ENCODE assay signal across 16 cellular contexts in the genomic region with DNA sequence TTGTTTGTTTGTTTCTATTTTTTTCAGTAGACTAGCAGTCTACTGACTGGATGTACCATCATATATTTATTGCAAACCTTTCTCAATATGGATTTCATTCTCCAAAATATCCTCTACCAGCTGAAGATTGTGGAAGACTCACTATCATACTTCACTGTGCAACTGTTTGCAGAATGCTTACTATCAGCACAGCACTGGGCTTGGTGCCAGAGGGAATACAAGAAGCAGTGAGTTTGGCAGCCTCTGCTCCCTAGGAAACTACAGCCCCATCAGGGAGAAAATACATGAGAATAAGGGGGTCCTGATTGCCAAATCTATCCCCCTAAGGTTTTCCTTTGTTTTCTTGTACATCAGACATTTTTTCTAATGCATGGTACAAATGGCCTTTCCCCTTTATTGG. TPM values are rescaled to one million over a fixed set of nuclear protein-coding genes. Genes with fewer than 3 reads are reported as not detected.
DNase-seq lines count a peak whose midpoint lies in the region; ATAC-seq, FAIRE-seq and TF ChIP-seq lines count a peak whose summit lies in the region.
"Had no signal": no experiment of that assay in that cellular context is flagged by ENCODE, and none has a peak within 500 bp of the region (broad histone marks: within the 10 kb centered on the region; RNA-seq: fewer than 3 reads in every experiment).

No MANE protein-coding gene starts in this region.

- intact Hi-C loops in kidney (cut with DNase I) (no loop called here), PC-9 (cut with micrococcal nuclease; ENCODE audit: unreplicated experiment) (no loop called here)

- peaks cover 78% of the 10 kb centered on the region for H3K27me3 Mint-ChIP-seq in T-helper 17 cell

- no peak overlapping the region for H3K4me2 ChIP-seq in PC-9

- POLR2A ChIA-PET in PC-9 (lab: Charles Lee; ENCODE audit: unreplicated experiment), result no interaction called here

- peaks cover 20% of the 10 kb centered on the region for H3K27me3 ChIP-seq in MG63
- peaks cover 3% of the 10 kb centered on the region for H3K27me3 ChIP-seq in bronchial epithelial cell (ENCODE audit: control insufficient read depth, insufficient read depth, low read length)
- no peaks in the 10 kb centered on the region for H3K27me3 ChIP-seq in PC-9 (ENCODE audit: insufficient read depth, low read depth)

- BruUV-seq in PC-9 (replicated peaks; lab: Mats Ljungman, UMichigan), result no TSS peak

- H3K4me3 Mint-ChIP-seq in T-helper 17 cell, result no peak overlapping the region
- H3K4me3 Mint-ChIP-seq: activated naive CD4-positive, alpha-beta T cell treated with anti-CD3 and anti-CD28 coated beads, Interleukin-2, amount 10 ng/mL, durations not matched to agents 7 days and 5 days; B cell; stimulated activated naive CD8-positive, alpha-beta T cell treated with anti-CD3 and anti-CD28 coated beads, Interleukin-15, Interleukin-2, amounts not matched to agents 100 ng/mL and 50 ng/mL, for 24 hours had no signal

- H4K20me1 ChIP-seq in PC-9 (ENCODE audit: insufficient read depth), result no peaks in the 10 kb centered on the region

- FAIRE-seq in bronchial epithelial cell (lab: Jason Lieb, UNC) (no peak), kidney (lab: Jason Lieb, UNC) (no peak)
- FAIRE-seq: TTC549 had no signal

- ATAC-seq in HG03175 (IDR thresholded peaks at IDR 0.05; ENCODE audit: unreplicated experiment) (no peak), T-helper 17 cell (no peak)

- no peak for TF ChIP-seq CTCF in AG09309 (IDR thresholded peaks at IDR 0.05; ENCODE audit: control insufficient read depth, insufficient read depth, low read depth, low read length, missing control alignments)
- no peak for TF ChIP-seq CTCF in bronchial epithelial cell (IDR thresholded peaks at IDR 0.05; ENCODE audit: insufficient read depth, low read length, severe bottlenecking)
- no peak for TF ChIP-seq CTCF in kidney (IDR thresholded peaks at IDR 0.05; ENCODE audit: borderline replicate concordance, extremely low read depth, insufficient read depth)
- TF ChIP-seq CTCF in PC-9 (conservative IDR thresholded peaks at IDR 0.05), result no peak

- no peak overlapping the region for H3K4me3 ChIP-seq in AG09309 (ENCODE audit: control insufficient read depth, low read depth, low read length)
- no peak overlapping the region for H3K4me3 ChIP-seq in MG63
- no peak overlapping the region for H3K4me3 ChIP-seq in bronchial epithelial cell (ENCODE audit: low read depth, low read length)
- H3K4me3 ChIP-seq in kidney (ENCODE audit: low read length in 2 of 2), result no peak overlapping the region
- H3K4me3 ChIP-seq in PC-9, result no peak overlapping the region

- H3K27ac ChIP-seq in kidney (ENCODE audit: low read depth in 2 of 2, low read length in 2 of 2), result no peak overlapping the region
- no peak overlapping the region for H3K27ac ChIP-seq in PC-9

- no peak overlapping the region for H3K27ac Mint-ChIP-seq in T-helper 17 cell
- H3K27ac Mint-ChIP-seq: activated naive CD4-positive, alpha-beta T cell treated with anti-CD3 and anti-CD28 coated beads, Interleukin-2, amount 10 ng/mL, durations not matched to agents 7 days and 5 days; B cell; progenitor cell of endocrine pancreas; stimulated activated naive CD8-positive, alpha-beta T cell treated with anti-CD3 and anti-CD28 coated beads, Interleukin-15, Interleukin-2, amounts not matched to agents 100 ng/mL and 50 ng/mL, for 24 hours had no signal

- peaks cover 1% of the 10 kb centered on the region for H3K36me3 Mint-ChIP-seq in T-helper 17 cell (ENCODE audit: low read depth)
- H3K36me3 Mint-ChIP-seq: activated naive CD4-positive, alpha-beta T cell treated with anti-CD3 and anti-CD28 coated beads, Interleukin-2, amount 10 ng/mL, durations not matched to agents 7 days and 5 days had no signal

- no peaks in the 10 kb centered on the region for H3K79me2 ChIP-seq in PC-9 (ENCODE audit: low read depth)

- no peak overlapping the region for H3K9ac ChIP-seq in kidney (ENCODE audit: low read length in 2 of 2)

- H3K4me1 ChIP-seq in kidney (ENCODE audit: control insufficient read depth in 1 of 2, insufficient read depth in 1 of 2, low read depth in 1 of 2, low read length in 2 of 2) (no peaks in the 10 kb centered on the region), PC-9 (replicated peaks; ENCODE audit: insufficient read depth) (no peaks in the 10 kb centered on the region)

- H3K4me1 Mint-ChIP-seq in T-helper 17 cell, result peaks cover 6% of the 10 kb centered on the region
- H3K4me1 Mint-ChIP-seq: activated naive CD4-positive, alpha-beta T cell treated with anti-CD3 and anti-CD28 coated beads, Interleukin-2, amount 10 ng/mL, durations not matched to agents 7 days and 5 days; B cell had no signal

- H3F3A ChIP-seq in PC-9 (ENCODE audit: insufficient read depth, low read depth), result no peaks in the 10 kb centered on the region

- DNase-seq in AG09309 (ENCODE audit: low read depth), result peak; percentile 3
- DNase-seq in MG63, result peak; percentile 27
- peak; percentile 8 for DNase-seq in bronchial epithelial cell (ENCODE audit: low read depth)
- DNase-seq in kidney, result peak; percentile 72
- no peak for DNase-seq in PC-9
- no peak for DNase-seq in ureter (ENCODE audit: low spot score)
- DNase-seq in T-helper 17 cell, result no peak
- DNase-seq: activated naive CD4-positive, alpha-beta T cell treated with anti-CD3 and anti-CD28 coated beads, Interleukin-2, amount 10 ng/mL, durations not matched to agents 7 days and 5 days; mesendoderm; NCI-H446 treated with DMSO at 0.1 percent for 48 hours; stimulated activated CD4-positive, alpha-beta T cell treated with anti-CD3 and anti-CD28 coated beads, Interleukin-4, amount 100 ng/mL, for 4 hours had no signal

- CTCF ChIA-PET in PC-9 (lab: Charles Lee), result no interaction called here

- H2AFZ ChIP-seq in PC-9, result no peak overlapping the region

- no peaks in the 10 kb centered on the region for H3K9me3 ChIP-seq in MG63
- H3K9me3 ChIP-seq in kidney (ENCODE audit: control insufficient read depth in 1 of 2, low read length in 2 of 2), result no peaks in the 10 kb centered on the region
- H3K9me3 ChIP-seq in PC-9 (ENCODE audit: insufficient read depth, low read depth), result no peaks in the 10 kb centered on the region
- H3K9me3 ChIP-seq in T-helper 17 cell (ENCODE audit: control insufficient read depth, low read length, poor library complexity, severe bottlenecking), result no peaks in the 10 kb centered on the region

- H3K36me3 ChIP-seq in MG63 (no peaks in the 10 kb centered on the region), bronchial epithelial cell (ENCODE audit: control insufficient read depth, insufficient read depth, low read length) (no peaks in the 10 kb centered on the region), kidney (ENCODE audit: control insufficient read depth in 1 of 2, insufficient read depth in 2 of 2, low read length in 2 of 2) (no peaks in the 10 kb centered on the region), PC-9 (ENCODE audit: low read depth) (no peaks in the 10 kb centered on the region)

- no peaks in the 10 kb centered on the region for H3K9me2 ChIP-seq in PC-9 (ENCODE audit: insufficient read depth)

RNA-seq across cellular contexts. Expression of gene AQP9, which starts 27.5 kb away (rescaled TPM):
- total RNA-seq in MG63 (2014; rRNA removed; shearing (Covaris generic); ENCODE audit: low replicate concordance), result not detected in 2 replicates
- total RNA-seq in bronchial epithelial cell (not detected in 2 replicates), kidney (1.4 TPM), PC-9 (2021) (not detected in 2 replicates), ureter (0.49 TPM), T-helper 17 cell (1 to 10 TPM in 1 of 2 donors, under 1 TPM in 1; 0.78 to 3.5 TPM)
- polyA plus RNA-seq in kidney (ENCODE audit: insufficient read depth, low read depth, low replicate concordance), result 0.30 TPM
- total RNA-seq: B cell, progenitor cell of endocrine pancreas had no signal

Comparison
In these comparisons a context has a peak if more than half of its experiments do, and no peak if none do; other contexts are left out.
1. DNase-seq: peak in AG09309 (single experiment), MG63 (single experiment), bronchial epithelial cell (single experiment) and kidney (single experiment); none in PC-9 (0 of 2), ureter (single experiment) and T-helper 17 cell (0 of 3).